In genomic region chr3:49133226-49133951, GRCh38 we compare ENCODE assay signal across 7 cellular contexts. TPM values are rescaled to one million over a fixed set of nuclear protein-coding genes. Genes with fewer than 3 reads are reported as not detected.
DNase-seq lines count a peak whose midpoint lies in the region; ATAC-seq and TF ChIP-seq lines count a peak whose summit lies in the region.

No MANE protein-coding gene starts in this region.

- H3K36me3 ChIP-seq in GM23248 (ENCODE audit: low read depth) (peaks cover 5% of the 10 kb centered on the region; the same call in 1 of the 2 replicates), gastrocnemius medialis (peaks cover 0 to 16% of the 10 kb centered on the region in 2 donors)

- H2AFZ ChIP-seq in GM23248, result peak overlapping the region; percentile 97

- peak overlapping the region; percentile 86 for H3K9ac ChIP-seq in GM23248

- WGBS in GM23248 (ENCODE audit: low coverage in 1 of 2, low lambda C conversion rate in 2 of 2, missing lambda C conversion rate in 2 of 2), 2 experiments, result 2 to 3% methylated on average over 24 to 30 of the region's 30 CpGs

- peak overlapping the region; percentile 91 for H3K4me3 ChIP-seq in GM23248
- H3K4me3 ChIP-seq in cardiac fibroblast (replicated peaks in 1 of 2; ENCODE audit: low read depth in 2 of 2, low read length in 2 of 2), result peak overlapping the region; percentile 72 to 91
- peak overlapping the region; percentile 79 to 100 (median 90) for H3K4me3 ChIP-seq in gastrocnemius medialis

- H3K4me2 ChIP-seq in GM23248 (ENCODE audit: unreplicated experiment), result peak overlapping the region; percentile 93

- intact Hi-C loops in gastrocnemius medialis (cut with DNase I; ENCODE audit: low total_unique reads), result loop anchor here (1.0 to 5.0 kb wide), 4 partner anchors 13 to 111 kb away; partner anchors contain the start of genes KLHDC8B, NDUFAF3, QRICH1 and USP19

- peak; percentile 85 to 87 for ATAC-seq in gastrocnemius medialis
- no peak for ATAC-seq in GM18873 (IDR thresholded peaks at IDR 0.05; ENCODE audit: low FRiP score, unreplicated experiment)
- ATAC-seq in GM18517 (IDR thresholded peaks at IDR 0.05; ENCODE audit: unreplicated experiment), result no peak

- H3K79me2 ChIP-seq in GM23248 (ENCODE audit: insufficient read depth), result peaks cover 45% of the 10 kb centered on the region

- no peak for TF ChIP-seq POLR2A in gastrocnemius medialis (IDR thresholded peaks at IDR 0.05)

- H3K27me3 ChIP-seq in GM23248 (replicated peaks; ENCODE audit: insufficient read depth) (no peaks in the 10 kb centered on the region), gastrocnemius medialis (no peaks in the 10 kb centered on the region)

- H3F3A ChIP-seq in GM23248 (ENCODE audit: insufficient read depth), result no peaks in the 10 kb centered on the region

- no peaks in the 10 kb centered on the region for H4K20me1 ChIP-seq in GM23248 (ENCODE audit: insufficient read depth)

- H3K27ac ChIP-seq in GM23248 (peak overlapping the region; percentile 76), gastrocnemius medialis (peak overlapping the region; percentile 90 to 96 (median 94))

- DNase-seq in GM23248 (peak; percentile 95), NCI-H446 (lab: John Stamatoyannopoulos, UW) (peak; percentile 32 to 75), cardiac fibroblast (ENCODE audit: low read depth in 2 of 2) (peak; percentile 91 to 95), iPS-NIHi7 (ENCODE audit: extremely low spot score) (peak; percentile 92), gastrocnemius medialis (peak; percentile 76 to 83)

- H3K9me2 ChIP-seq in GM23248 (ENCODE audit: insufficient read depth), result no peaks in the 10 kb centered on the region

- H3K4me1 ChIP-seq in GM23248 (ENCODE audit: insufficient read depth) (peaks cover 13% of the 10 kb centered on the region; the same call in 1 of the 2 replicates), gastrocnemius medialis (peaks cover 19 to 42% of the 10 kb centered on the region in 2 donors)

- in situ Hi-C loops in GM23248 (cut with MboI) (no loop called here), gastrocnemius medialis (cut with MboI; ENCODE audit: low sequenced_read_pairs in 4 of 4) (no loop called here)

- TF ChIP-seq CTCF in cardiac fibroblast (IDR thresholded peaks at IDR 0.05; ENCODE audit: low read depth, low read length) (no peak), gastrocnemius medialis (IDR thresholded peaks at IDR 0.05 in 4 of 5, conservative IDR thresholded peaks at IDR 0.05 in 1 of 5) (peak in 1 of 5 experiments; percentile 20)

- H3K9me3 ChIP-seq in GM23248 (ENCODE audit: low read depth) (no peaks in the 10 kb centered on the region), gastrocnemius medialis (no peaks in the 10 kb centered on the region)

RNA-seq across cellular contexts. Expression of gene LAMB2, which starts 0.5 kb away (rescaled TPM):
- 894 and 1,064 TPM in 2 replicates for total RNA-seq in GM23248 (2014; rRNA removed; shearing (Covaris generic))
- 539 and 542 TPM in 2 replicates for polyA plus RNA-seq in GM23248 (2016; fragmentation: Nextera tagmentation; extraction: Ambion mirVana)
- total RNA-seq in gastrocnemius medialis, result 100 to 1,000 TPM; 154 to 355 (median 243) TPM

RNA-seq across cellular contexts. Expression of gene USP19, which starts 12.8 kb away (rescaled TPM):
- 31.6 and 46.4 TPM in 2 replicates for total RNA-seq in GM23248 (2014; rRNA removed; shearing (Covaris generic))
- 16.3 and 17.0 TPM in 2 replicates for polyA plus RNA-seq in GM23248 (2016; fragmentation: Nextera tagmentation; extraction: Ambion mirVana)
- total RNA-seq in gastrocnemius medialis, result 100 to 1,000 TPM; 100 to 188 (median 128) TPM

RNA-seq across cellular contexts. Expression of gene QARS1, which starts 28.8 kb away (rescaled TPM):
- total RNA-seq in GM23248 (2014; rRNA removed; shearing (Covaris generic)), result 201 and 240 TPM in 2 replicates
- 87.0 and 94.8 TPM in 2 replicates for polyA plus RNA-seq in GM23248 (2016; fragmentation: Nextera tagmentation; extraction: Ambion mirVana)
- total RNA-seq in gastrocnemius medialis, result 100 to 1,000 TPM; 157 to 259 (median 173) TPM

RNA-seq across cellular contexts. Expression of gene CCDC71, which starts 32.7 kb away (rescaled TPM):
- 35.4 and 39.7 TPM in 2 replicates for total RNA-seq in GM23248 (2014; rRNA removed; shearing (Covaris generic))
- polyA plus RNA-seq in GM23248 (2016; fragmentation: Nextera tagmentation; extraction: Ambion mirVana), result 1.5 and 1.7 TPM in 2 replicates
- 10 to 100 TPM; 20.0 to 31.0 (median 22.0) TPM for total RNA-seq in gastrocnemius medialis

RNA-seq across cellular contexts. Expression of gene KLHDC8B, which starts 38.0 kb away (rescaled TPM):
- total RNA-seq in GM23248 (2014; rRNA removed; shearing (Covaris generic)), result 19.5 and 22.5 TPM in 2 replicates
- polyA plus RNA-seq in GM23248 (2016; fragmentation: Nextera tagmentation; extraction: Ambion mirVana), result 13.5 and 15.4 TPM in 2 replicates
- 10 to 100 TPM; 15.8 to 35.8 (median 26.0) TPM for total RNA-seq in gastrocnemius medialis

Comparison
In these comparisons a context has a peak if more than half of its experiments do, and no peak if none do; other contexts are left out.
1. ATAC-seq: peak in gastrocnemius medialis (2 of 2); none in GM18873 (single experiment) and GM18517 (single experiment).
2. Peak in every context shown above with its lines, with median percentiles within 50 percentile points of each other: DNase-seq and H3K4me3 ChIP-seq.